Comparison of ENCODE assay signal across 8 cellular contexts in genomic region chr1:245807306-245807705, GRCh38.
A peak's percentile ranks its signal among the peaks of the same experiment; 100 is the strongest.
DNase-seq lines count a peak whose midpoint lies in the region; ATAC-seq and TF ChIP-seq lines count a peak whose summit lies in the region.

No MANE protein-coding gene starts in this region.

- H3K9me3 Mint-ChIP-seq in nephron: no peaks in the 10 kb centered on the region
- H3K9me3 Mint-ChIP-seq in Caco-2 (ENCODE audit: unreplicated experiment): no peaks in the 10 kb centered on the region
- no peaks in the 10 kb centered on the region for H3K9me3 Mint-ChIP-seq in activated T-cell treated with anti-CD3 and anti-CD28 coated beads, Interleukin-2, amount 50 U/mL, for 72 hours

- DNase-seq in NCI-H2107 (lab: John Stamatoyannopoulos, UW) (peak; percentile 52), NCI-H146 treated with DMSO at 0.1 percent for 48 hours (lab: John Stamatoyannopoulos, UW; ENCODE audit: unreplicated experiment) (no peak), Caco-2 (no peak), right cardiac atrium (no peak)
- no peak for DNase-seq in activated T-cell treated with anti-CD3 and anti-CD28 coated beads, Interleukin-2, amount 50 U/mL, for 72 hours

- CTCF ChIA-PET in Caco-2 (lab: Charles Lee): no interaction called here

- H3K9me3 ChIP-seq in Caco-2: no peaks in the 10 kb centered on the region
- H3K9me3 ChIP-seq in right cardiac atrium (ENCODE audit: control insufficient read depth, low read length): no peaks in the 10 kb centered on the region

- TF ChIP-seq CTCF in nephron (IDR thresholded peaks at IDR 0.05; ENCODE audit: unreplicated experiment in 3 of 3) (no peak), Caco-2 (IDR thresholded peaks at IDR 0.05; ENCODE audit: insufficient read depth in 1 of 2, low read depth in 1 of 2, low read length in 1 of 2, severe bottlenecking in 1 of 2, unreplicated experiment in 1 of 2) (no peak)

- WGBS in right cardiac atrium: 61% methylated on average over 10 of the region's 10 CpGs

- no peak overlapping the region for H3K4me3 ChIP-seq in Caco-2 (ENCODE audit: low read depth, low read length)
- no peak overlapping the region for H3K4me3 ChIP-seq in right cardiac atrium (ENCODE audit: low read length)

- intact Hi-C loops in Caco-2 (cut with micrococcal nuclease; ENCODE audit: unreplicated experiment) (loop anchor here (10.0 kb wide), 1 partner anchor 653 kb away; the partner anchor contains the start of gene KIF26B), right cardiac atrium (cut with DNase I) (no loop called here)

- no peak overlapping the region for H3K27ac ChIP-seq in right cardiac atrium (ENCODE audit: low read length)

- POLR2A ChIA-PET in Caco-2 (lab: Charles Lee): no interaction called here

- no TSS peak for BruUV-seq in Caco-2 (replicated peaks; lab: Mats Ljungman, UMichigan)

- no peaks in the 10 kb centered on the region; the same call in 1 of the 2 replicates for H3K36me3 ChIP-seq in Caco-2 (ENCODE audit: control insufficient read depth, insufficient read depth, low read length)

- H3K27me3 ChIP-seq in Caco-2 (replicated peaks; ENCODE audit: control insufficient read depth, insufficient read depth, low read length) (no peaks in the 10 kb centered on the region), right cardiac atrium (ENCODE audit: control insufficient read depth, insufficient read depth) (no peaks in the 10 kb centered on the region)

- H3K27ac Mint-ChIP-seq in nephron: peak overlapping the region; percentile 19 to 54 (median 24)
- no peak overlapping the region for H3K27ac Mint-ChIP-seq in Caco-2 (ENCODE audit: unreplicated experiment)
- no peak overlapping the region for H3K27ac Mint-ChIP-seq in activated T-cell treated with anti-CD3 and anti-CD28 coated beads, Interleukin-2, amount 50 U/mL, for 72 hours

- peaks cover 13% of the 10 kb centered on the region for H3K27me3 Mint-ChIP-seq in nephron (ENCODE audit: low read depth)
- H3K27me3 Mint-ChIP-seq in Caco-2 (ENCODE audit: insufficient read depth, unreplicated experiment): no peaks in the 10 kb centered on the region
- no peaks in the 10 kb centered on the region for H3K27me3 Mint-ChIP-seq in activated T-cell treated with anti-CD3 and anti-CD28 coated beads, Interleukin-2, amount 50 U/mL, for 72 hours (ENCODE audit: low read depth)

- peaks cover 40% of the 10 kb centered on the region for H3K4me1 ChIP-seq in Caco-2
- peaks cover 2% of the 10 kb centered on the region for H3K4me1 ChIP-seq in right cardiac atrium (ENCODE audit: control insufficient read depth, insufficient read depth, low read length)

- H3K4me3 Mint-ChIP-seq in nephron: no peak overlapping the region
- H3K4me3 Mint-ChIP-seq in Caco-2 (ENCODE audit: unreplicated experiment): no peak overlapping the region
- peak overlapping the region in 1 of 2 donors; percentile 7 for H3K4me3 Mint-ChIP-seq in activated T-cell treated with anti-CD3 and anti-CD28 coated beads, Interleukin-2, amount 50 U/mL, for 72 hours

- H3K36me3 Mint-ChIP-seq in nephron (ENCODE audit: low read depth) (no peaks in the 10 kb centered on the region), Caco-2 (ENCODE audit: insufficient read depth, unreplicated experiment) (no peaks in the 10 kb centered on the region)
- H3K36me3 Mint-ChIP-seq in activated T-cell treated with anti-CD3 and anti-CD28 coated beads, Interleukin-2, amount 50 U/mL, for 72 hours (ENCODE audit: insufficient read depth in 2 of 2): no peaks in the 10 kb centered on the region

- H3K4me1 Mint-ChIP-seq in nephron (peaks cover 24% of the 10 kb centered on the region), Caco-2 (ENCODE audit: low read depth, unreplicated experiment) (peaks cover 30% of the 10 kb centered on the region)
- H3K4me1 Mint-ChIP-seq in activated T-cell treated with anti-CD3 and anti-CD28 coated beads, Interleukin-2, amount 50 U/mL, for 72 hours (ENCODE audit: low read depth): no peaks in the 10 kb centered on the region

- ATAC-seq in GM18868 (IDR thresholded peaks at IDR 0.05; ENCODE audit: unreplicated experiment): peak; percentile 75
- peak; percentile 79 for ATAC-seq in HG02852 (IDR thresholded peaks at IDR 0.05; ENCODE audit: unreplicated experiment)
- ATAC-seq in right cardiac atrium: no peak
- no peak for ATAC-seq in activated T-cell treated with anti-CD3 and anti-CD28 coated beads, Interleukin-2, amount 50 U/mL, for 72 hours (replicated peaks in 1 of 2)

Comparison
In these comparisons a context has a peak if more than half of its experiments do, and no peak if none do; other contexts are left out.
1. ATAC-seq: peak in GM18868 (single experiment) and HG02852 (single experiment); none in right cardiac atrium (0 of 2) and activated T-cell treated with anti-CD3 and anti-CD28 coated beads, Interleukin-2, amount 50 U/mL, for 72 hours (0 of 2).
2. H3K27ac Mint-ChIP-seq: peak in nephron (3 of 3); none in Caco-2 (single experiment) and activated T-cell treated with anti-CD3 and anti-CD28 coated beads, Interleukin-2, amount 50 U/mL, for 72 hours (single experiment).